In genomic region chr7:150451833-150452431, GRCh38 we compare ENCODE assay signal across 9 cellular contexts. TPM values are rescaled to one million over a fixed set of nuclear protein-coding genes. Genes with fewer than 3 reads are reported as not detected.
DNase-seq lines count a peak whose midpoint lies in the region; ATAC-seq and TF ChIP-seq lines count a peak whose summit lies in the region.
"Had no signal": no experiment of that assay in that cellular context is flagged by ENCODE, and none has a peak within 500 bp of the region (broad histone marks: within the 10 kb centered on the region; RNA-seq: fewer than 3 reads in every experiment).

No MANE protein-coding gene starts in this region.

- H3K27me3 ChIP-seq in heart right ventricle = no peaks in the 10 kb centered on the region
- H3K27me3 ChIP-seq in upper lobe of right lung = no peaks in the 10 kb centered on the region

- H3K27me3 Mint-ChIP-seq in naive B cell = peaks cover 36 to 41% (median 37%) of the 10 kb centered on the region in 3 donors

- H3K27ac ChIP-seq in heart right ventricle (peak overlapping the region; percentile 76 to 95 (median 88)), angular gyrus (ENCODE audit: low read depth, low read length) (peak overlapping the region; percentile 24), upper lobe of right lung (peak overlapping the region; percentile 87)

- peak overlapping the region; percentile 45 to 69 (median 65) for H3K4me3 ChIP-seq in heart right ventricle
- H3K4me3 ChIP-seq in upper lobe of right lung = peak overlapping the region; percentile 58

- peak overlapping the region in 7 of 8 donors; percentile 77 to 95 (median 84) for H3K4me3 Mint-ChIP-seq in naive B cell

- intact Hi-C loops in heart right ventricle (cut with DNase I) (loop anchor here in 8 of 10 donors (2.0 to 5.0 kb wide), 12 partner anchors 65 to 303 kb away; partner anchors contain the start of genes GIMAP4 (in 4 of the 8), GIMAP5 (in 3 of the 8) and GIMAP6 (in 2 of the 8)), Right ventricle myocardium superior (cut with DNase I) (loop anchor here (2.0 to 10.0 kb wide), 3 partner anchors 173 to 303 kb away; no protein-coding TSS in a partner anchor), upper lobe of right lung (cut with DNase I) (no loop called here)

- H3K36me3 Mint-ChIP-seq in naive B cell = peaks cover 3 to 13% of the 10 kb centered on the region in 2 donors

- CTCF ChIA-PET in HEK293T (lab: Yijun Ruan, JAX) = no interaction called here

- TF ChIP-seq CTCF in heart right ventricle (IDR thresholded peaks at IDR 0.05) (no peak), upper lobe of right lung (IDR thresholded peaks at IDR 0.05) (no peak)

- peaks cover 0 to 9% (median 2%) of the 10 kb centered on the region in 7 donors for H3K9me3 Mint-ChIP-seq in naive B cell

- peaks cover 0 to 18% (median 0%) of the 10 kb centered on the region in 11 donors for H3K9me3 ChIP-seq in heart right ventricle
- H3K9me3 ChIP-seq in upper lobe of right lung = no peaks in the 10 kb centered on the region

- H3K36me3 ChIP-seq in heart right ventricle (peaks cover 0 to 27% (median 0%) of the 10 kb centered on the region in 9 donors), upper lobe of right lung (no peaks in the 10 kb centered on the region)

- POLR2A ChIA-PET in HEK293T (lab: Yijun Ruan, JAX) = no interaction called here

- peak in 1 of 2 donors; percentile 60 for DNase-seq in heart right ventricle
- no peak for DNase-seq in Right ventricle myocardium superior
- DNase-seq in naive B cell = no peak
- no peak for DNase-seq in upper lobe of right lung
- no peak for DNase-seq in GM19240 (ENCODE audit: insufficient read length, low spot score)
- no peak for DNase-seq in HEK293T (ENCODE audit: extremely low spot score)
- no peak for DNase-seq in NCI-H2107 (lab: John Stamatoyannopoulos, UW)

- H3K4me1 ChIP-seq in heart right ventricle (peaks cover 0 to 53% (median 29%) of the 10 kb centered on the region in 9 donors), upper lobe of right lung (peaks cover 12% of the 10 kb centered on the region)

- ATAC-seq in heart right ventricle = peak in 7 of 8 donors; percentile 11 to 37 (median 28)
- ATAC-seq in Right ventricle myocardium superior (ENCODE audit: poor library complexity) = no peak
- no peak for ATAC-seq in naive B cell (ENCODE audit: low read depth in 2 of 2)
- ATAC-seq in upper lobe of right lung = peak; percentile 50

- peaks cover 36 to 44% (median 37%) of the 10 kb centered on the region in 3 donors for H3K4me1 Mint-ChIP-seq in naive B cell

- peak overlapping the region in 1 of 6 donors; percentile 16 for H3K27ac Mint-ChIP-seq in naive B cell

- 50 to 54% methylated on average over 8 of the region's 8 CpGs for whole genome bisulfite sequencing in heart right ventricle, 2 donors

TF ChIP-seq in HEK293T, 16 proteins besides CTCF, POLR2A, EP300 and RAD21:
- no peak for TF ChIP-seq FOXK2 (IDR thresholded peaks at IDR 0.05)
- TF ChIP-seq ELF4 (IDR thresholded peaks at IDR 0.05) = no peak
- TF ChIP-seq SUZ12 (IDR thresholded peaks at IDR 0.05) = no peak
- TF ChIP-seq BHLHE40 (IDR thresholded peaks at IDR 0.05; ENCODE audit: borderline replicate concordance) = no peak
- no peak for TF ChIP-seq ARNT (IDR thresholded peaks at IDR 0.05)

RNA-seq across cellular contexts. Expression of gene GIMAP8, which starts 1.5 kb away (rescaled TPM):
- total RNA-seq in heart right ventricle = 10 to 100 TPM; 13.4 to 39.4 (median 16.2) TPM
- polyA plus RNA-seq in heart right ventricle = 10 to 100 TPM; 19.2 to 19.5 TPM
- total RNA-seq in Right ventricle myocardium superior = 14.4 TPM
- under 1 TPM in 4 of 6 donors, not detected in 2; 0.07 to 0.22 (median 0.08) TPM for polyA plus RNA-seq in naive B cell (ENCODE audit: low read depth in 6 of 6)
- total RNA-seq in upper lobe of right lung = 42.3 TPM
- total RNA-seq: HT1080 had no signal

Comparison
In these comparisons a context has a peak if more than half of its experiments do, and no peak if none do; other contexts are left out.
1. ATAC-seq: peak in heart right ventricle (7 of 8) and upper lobe of right lung (single experiment); none in Right ventricle myocardium superior (single experiment) and naive B cell (0 of 2).
2. H3K27ac ChIP-seq: peak in every context shown above with its lines; median percentile 88 in heart right ventricle; 87 in upper lobe of right lung; 24 in angular gyrus.